1 cellular context compared by ENCODE assay signal in the genomic region with DNA sequence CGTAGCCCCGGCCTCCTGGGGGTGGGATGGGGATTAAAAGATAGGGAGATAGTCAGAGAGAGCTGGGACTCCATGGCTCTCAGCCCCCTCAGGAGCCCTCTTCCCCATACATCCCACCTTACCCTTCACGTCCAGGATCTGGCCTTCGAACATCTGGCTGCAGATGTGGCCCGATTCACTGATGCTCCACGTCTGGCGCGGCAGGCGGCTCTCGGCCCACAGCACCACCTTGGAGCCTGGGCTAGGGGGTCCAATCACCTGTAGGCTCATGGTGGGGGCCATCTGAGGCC.
A peak's percentile ranks its signal among the peaks of the same experiment; 100 is the strongest.
TF ChIP-seq lines count a peak whose summit lies in the region.

No MANE protein-coding gene starts in this region.

TF ChIP-seq in K562, 482 proteins besides CTCF, POLR2A, EP300 and RAD21:
- TF ChIP-seq RBFOX2 (IDR thresholded peaks at IDR 0.05; ENCODE audit: low read depth, low read length) = 0 out of 2 replicates have a peak, but pooled peaks have one; percentile 27
- TF ChIP-seq POLR2G (IDR thresholded peaks at IDR 0.05; ENCODE audit: low read depth, low read length) = 0 out of 2 replicates have a peak, but pooled peaks have one; percentile 30
- no peak for TF ChIP-seq BHLHE40 (IDR thresholded peaks at IDR 0.05; ENCODE audit: low read length)
- TF ChIP-seq USF2 (CRISPR knock-in tag; IDR thresholded peaks at IDR 0.05) = 0 out of 2 replicates have a peak, but pooled peaks have one; percentile 24
- TF ChIP-seq KDM4B (IDR thresholded peaks at IDR 0.05; ENCODE audit: borderline replicate concordance in 2 of 2, low read depth in 1 of 2) = no peak
